ENCODE assay signal across 24 cellular contexts in the genomic region with DNA sequence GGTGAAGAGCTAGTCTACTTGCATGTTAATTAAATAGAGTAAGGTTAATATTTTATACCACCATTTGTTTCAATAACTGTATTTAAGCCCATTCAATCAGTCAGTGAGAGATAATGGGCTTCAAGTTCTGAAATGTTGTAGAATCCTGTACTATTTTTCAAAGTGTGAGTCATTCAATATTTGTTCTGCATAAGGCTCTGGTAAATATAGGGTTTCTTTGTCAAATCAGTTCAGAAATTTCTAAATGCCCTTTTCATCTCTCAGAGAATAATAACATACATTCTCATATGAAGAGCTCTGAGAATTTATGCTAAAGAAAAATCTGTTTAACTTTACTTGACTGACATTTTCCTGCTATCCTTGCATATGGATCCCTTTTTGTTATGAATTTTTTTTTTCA.
"Had no signal": no experiment of that assay in that cellular context is flagged by ENCODE, and none has a peak within 500 bp of the region (broad histone marks: within the 10 kb centered on the region; RNA-seq: fewer than 3 reads in every experiment).

No MANE protein-coding gene starts in this region.

- ATAC-seq: natural killer cell; right lobe of liver; stimulated activated memory B cell treated with anti-CD40 and anti-IgM and Interleukin-4, amounts not matched to agents 10 μg/mL and 1 μg/mL and 100 μg/mL, for 72 hours; stimulated activated naive CD8-positive, alpha-beta T cell treated with anti-CD3 and anti-CD28 coated beads, Interleukin-15, amount 100 ng/mL, for 72 hours had no signal

- H3K4me1 ChIP-seq: left ventricle myocardium inferior, right atrium auricular region, right lobe of liver, tibial nerve, vagina had no signal

- H3K9ac ChIP-seq: neural progenitor cell had no signal

- H2AFZ ChIP-seq: neural progenitor cell had no signal

- H3K27ac ChIP-seq: left ventricle myocardium inferior, neural progenitor cell, neutrophil, ovary, right atrium auricular region, right lobe of liver, tibial nerve, vagina had no signal

- H3K4me3 ChIP-seq: left ventricle myocardium inferior, lung, neural progenitor cell, ovary, right atrium auricular region, right lobe of liver, smooth muscle cell, tibial nerve, vagina had no signal

- H3K4me2 ChIP-seq: neural progenitor cell, smooth muscle cell had no signal

- H3K9me3 ChIP-seq: left ventricle myocardium inferior, neutrophil, ovary, right atrium auricular region, right lobe of liver, tibial nerve, vagina had no signal

- DNase-seq: islet precursor cell; left ventricle myocardium inferior; mesendoderm; naive B cell; natural killer cell; nephron progenitor cell; occipital lobe; ovary; right lobe of liver; stimulated activated CD4-positive, alpha-beta T cell treated with anti-CD3 and anti-CD28 coated beads, Interleukin-1b, Interleukin-23, amount 100 ng/mL, for 48 hours; stimulated activated CD4-positive, alpha-beta T cell treated with anti-CD3 and anti-CD28 coated beads, Interleukin-2, amount 100 ng/mL, for 48 hours; stimulated activated CD4-positive, alpha-beta T cell treated with anti-CD3 and anti-CD28 coated beads, Interleukin-4, amount 100 ng/mL, for 4 hours; stimulated activated CD8-positive, alpha-beta memory T cell treated with anti-CD3 and anti-CD28 coated beads, Interleukin-4, amount 100 ng/mL, for 48 hours; stimulated activated naive CD4-positive, alpha-beta T cell treated with Interleukin-2 at 50 U/mL for 16 hours; stimulated activated naive CD8-positive, alpha-beta T cell treated with anti-CD3 and anti-CD28 coated beads, Interleukin-15, amount 100 ng/mL, for 72 hours; substantia nigra had no signal

- H3K27me3 ChIP-seq: neural progenitor cell, neutrophil, ovary, right atrium auricular region, right lobe of liver, tibial nerve, vagina had no signal

- H3K36me3 ChIP-seq: left ventricle myocardium inferior, neural progenitor cell, neutrophil, ovary, right atrium auricular region, right lobe of liver, tibial nerve, vagina had no signal
